In the genomic region with DNA sequence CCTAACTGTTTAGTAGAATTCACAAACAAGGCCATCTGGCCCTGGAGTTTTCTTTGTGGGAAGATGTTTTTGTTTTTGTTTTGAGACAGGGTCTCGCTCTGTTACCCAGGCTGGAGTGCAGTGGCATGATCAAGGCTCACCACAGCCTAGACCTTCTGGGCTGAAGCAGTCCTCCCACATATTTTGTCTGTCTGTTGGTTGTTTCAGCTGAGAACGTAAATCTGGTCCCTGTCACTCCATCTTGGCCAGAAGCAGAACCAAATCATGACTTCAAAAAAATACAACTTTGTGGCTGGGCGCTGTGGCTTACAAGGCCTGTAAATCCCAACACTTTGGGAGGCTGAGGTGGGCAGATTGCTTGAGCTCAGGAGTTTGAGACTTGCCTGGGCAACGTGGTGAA, we compare ENCODE assay signal across 16 cellular contexts. TPM values are rescaled to one million over a fixed set of nuclear protein-coding genes. Genes with fewer than 3 reads are reported as not detected.
"Had no signal": no experiment of that assay in that cellular context is flagged by ENCODE, and none has a peak within 500 bp of the region (broad histone marks: within the 10 kb centered on the region; RNA-seq: fewer than 3 reads in every experiment).

No MANE protein-coding gene starts in this region.

- ATAC-seq: activated CD8-positive, alpha-beta T cell treated with anti-CD3 and anti-CD28 coated beads for 36 hours; esophagus mucosa; naive thymus-derived CD4-positive, alpha-beta T cell; pancreas; WTC11 had no signal

- H3K9me3 ChIP-seq: pancreas, SJSA1, upper lobe of left lung had no signal

- H3K4me1 ChIP-seq: pancreas had no signal

- H3K27me3 ChIP-seq: brain microvascular endothelial cell, pancreas, SJSA1, upper lobe of left lung had no signal

- H3K27ac ChIP-seq: brain microvascular endothelial cell, pancreas, SJSA1, skin epidermis, upper lobe of left lung had no signal

- DNase-seq: activated CD4-positive, alpha-beta T cell treated with anti-CD3 and anti-CD28 coated beads for 4 hours; activated CD8-positive, alpha-beta T cell treated with anti-CD3 and anti-CD28 coated beads for 36 hours; activated gamma-delta T cell treated with Interleukin-2 at 50 U/mL for 16 hours; activated T-cell treated with anti-CD3 and anti-CD28 coated beads, Interleukin-2, amount 50 U/mL, for 48 hours; brain microvascular endothelial cell; naive thymus-derived CD4-positive, alpha-beta T cell; pancreas; stimulated activated CD4-positive, alpha-beta T cell treated with anti-CD3 and anti-CD28 coated beads, Interleukin-4, amount 100 ng/mL, for 4 hours; stimulated activated CD8-positive, alpha-beta memory T cell treated with anti-CD3 and anti-CD28 coated beads, Interleukin-4, amount 100 ng/mL, for 48 hours; T-helper 2 cell; upper lobe of left lung had no signal

- H3K4me3 ChIP-seq: lung, pancreas, SJSA1, skin epidermis, upper lobe of left lung had no signal

- H3K36me3 ChIP-seq: brain microvascular endothelial cell, pancreas, upper lobe of left lung had no signal

RNA-seq across cellular contexts. Expression of a gene that starts 27.1 kb away (rescaled TPM):
- polyA plus RNA-seq: naive thymus-derived CD4-positive, alpha-beta T cell had no signal

RNA-seq across cellular contexts. Expression of a gene that starts 45.8 kb away (rescaled TPM):
- total RNA-seq: esophagus mucosa, WTC11 had no signal
